In the genomic region with DNA sequence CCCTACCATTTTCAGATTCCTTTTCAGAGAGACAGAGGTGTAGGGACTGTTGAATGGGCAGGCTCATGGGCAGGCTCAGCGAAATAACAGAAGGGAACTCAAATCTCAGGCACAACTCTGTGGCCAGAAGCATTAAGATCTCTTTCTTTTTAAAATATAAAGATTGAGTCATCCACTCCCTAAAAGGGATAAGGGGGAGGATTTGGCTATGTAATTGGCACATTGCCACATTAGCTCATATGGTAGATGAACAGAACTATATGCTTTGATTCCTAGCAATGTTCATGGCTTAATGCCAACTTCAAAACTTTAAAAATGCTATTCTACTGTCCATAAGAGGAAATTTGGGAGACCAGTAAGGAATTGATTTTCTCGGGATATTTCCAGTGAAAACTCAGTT, we compare ENCODE assay signal across 1 cellular context.
TF ChIP-seq lines count a peak whose summit lies in the region.

No MANE protein-coding gene starts in this region.

TF ChIP-seq in SK-N-SH, 30 proteins besides CTCF, POLR2A, EP300 and RAD21:
- no peak for TF ChIP-seq JUND (IDR thresholded peaks at IDR 0.05)
- peak; percentile 48 for TF ChIP-seq NFIC (IDR thresholded peaks at IDR 0.05; ENCODE audit: borderline replicate concordance)
- TF ChIP-seq RCOR1 (IDR thresholded peaks at IDR 0.05; ENCODE audit: low read length), result no peak
